9 cellular contexts compared by ENCODE assay signal in the genomic region with DNA sequence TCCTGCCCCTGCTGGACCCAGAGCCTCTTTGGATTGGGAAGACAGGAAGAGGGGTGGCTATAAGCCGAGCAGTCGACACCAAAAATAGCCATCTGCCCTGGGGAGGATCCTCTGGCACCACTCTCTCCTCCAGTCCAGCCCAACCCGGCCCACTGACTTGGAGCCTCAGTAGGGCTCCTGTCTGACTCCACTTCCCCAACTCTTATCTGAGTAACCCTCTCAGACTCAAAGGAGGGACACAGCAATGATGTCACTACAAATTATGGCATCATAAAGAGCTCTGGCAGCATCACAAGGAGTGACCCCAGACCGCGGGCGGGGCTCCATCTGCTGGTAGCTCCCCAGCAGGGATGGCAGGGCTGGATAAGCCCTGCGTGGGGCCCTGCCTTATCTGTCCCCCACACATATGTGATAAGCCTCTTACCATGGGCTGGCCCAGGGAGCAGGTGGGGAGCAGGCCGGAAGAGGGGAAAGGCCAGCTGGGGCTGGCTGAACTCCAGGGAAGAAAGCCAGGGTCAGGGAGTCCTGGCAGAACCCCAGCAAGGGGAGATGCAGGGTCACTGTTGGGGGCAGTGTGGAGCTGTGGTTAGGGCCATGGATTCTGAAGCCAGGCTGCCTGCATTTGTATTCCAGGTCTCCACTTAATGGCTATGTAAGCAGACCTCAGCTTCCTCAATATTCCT. TPM values are rescaled to one million over a fixed set of nuclear protein-coding genes. Genes with fewer than 3 reads are reported as not detected.
DNase-seq lines count a peak whose midpoint lies in the region; ATAC-seq and TF ChIP-seq lines count a peak whose summit lies in the region.
"Had no signal": no experiment of that assay in that cellular context is flagged by ENCODE, and none has a peak within 500 bp of the region (broad histone marks: within the 10 kb centered on the region; RNA-seq: fewer than 3 reads in every experiment).

No MANE protein-coding gene starts in this region.

- no peak overlapping the region for H3K18ac ChIP-seq in mesendoderm (ENCODE audit: low read length)

- TF ChIP-seq CTCF in choroid plexus epithelial cell (conservative IDR thresholded peaks at IDR 0.05; ENCODE audit: low read depth, low read length): peak; percentile 36

- H3K23ac ChIP-seq in mesendoderm (ENCODE audit: low read length): no peak overlapping the region

- POLR2A ChIA-PET in activated CD4-positive, alpha-beta T cell treated with anti-CD3 and anti-CD28 coated beads for 36 hours (lab: Charles Lee): interaction anchor here (0.5 kb wide), 1 partner anchor 125 kb away, joined by 6 read pairs; no protein-coding TSS in a partner anchor

- CTCF ChIA-PET in activated CD4-positive, alpha-beta T cell treated with anti-CD3 and anti-CD28 coated beads for 36 hours (lab: Charles Lee): interaction anchor here (0.6 to 5.5 kb wide), 19 partner anchors 8 to 503 kb away, joined by 3 to 66 read pairs (median 4); a partner anchor contains a TSS

- H4K8ac ChIP-seq in mesendoderm (ENCODE audit: low read depth, low read length): no peak overlapping the region

- H3K27me3 ChIP-seq in mesendoderm (ENCODE audit: insufficient read depth, low read length, poor library complexity) (no peaks in the 10 kb centered on the region), aorta (ENCODE audit: control insufficient read depth in 1 of 2, insufficient read depth in 2 of 2, low read length in 1 of 2) (no peaks in the 10 kb centered on the region)

- H3K4me1 ChIP-seq in mesendoderm (ENCODE audit: control insufficient read depth, low read depth, low read length): peaks cover 9% of the 10 kb centered on the region
- no peaks in the 10 kb centered on the region for H3K4me1 ChIP-seq in aorta (ENCODE audit: control insufficient read depth in 1 of 2, insufficient read depth in 2 of 2, low read length in 2 of 2)

- H3K4me1 Mint-ChIP-seq in activated CD4-positive, alpha-beta T cell treated with anti-CD3 and anti-CD28 coated beads, Interleukin-2, amount 10 ng/mL, durations not matched to agents 24 days and 14 days: peaks cover 18% of the 10 kb centered on the region
- H3K4me1 Mint-ChIP-seq in activated CD4-positive, alpha-beta T cell treated with anti-CD3 and anti-CD28 coated beads for 36 hours: peaks cover 8% of the 10 kb centered on the region

- H2AK5ac ChIP-seq in mesendoderm (ENCODE audit: low read length): peak overlapping the region; percentile 44

- no peaks in the 10 kb centered on the region for H3K9me3 ChIP-seq in aorta (ENCODE audit: control insufficient read depth, low read length)

- H3K4me3 ChIP-seq in choroid plexus epithelial cell (ENCODE audit: low read depth, low read length): no peak overlapping the region
- no peak overlapping the region for H3K4me3 ChIP-seq in mesendoderm (ENCODE audit: low read length)
- H3K4me3 ChIP-seq in aorta (ENCODE audit: low read length in 2 of 2): no peak overlapping the region

- peak overlapping the region; percentile 42 for H3K56ac ChIP-seq in mesendoderm (ENCODE audit: low read length)

- no peak overlapping the region for H3K9ac ChIP-seq in mesendoderm (ENCODE audit: low read length)

- no peak overlapping the region for H3K27ac Mint-ChIP-seq in activated CD4-positive, alpha-beta T cell treated with anti-CD3 and anti-CD28 coated beads, Interleukin-2, amount 10 ng/mL, durations not matched to agents 24 days and 14 days
- H3K27ac Mint-ChIP-seq in activated CD4-positive, alpha-beta T cell treated with anti-CD3 and anti-CD28 coated beads for 36 hours: no peak overlapping the region
- H3K27ac Mint-ChIP-seq: activated B cell treated with CpG ODN at 0.5 μM for 24 hours had no signal

- WGBS in mesendoderm (ENCODE audit: extremely low coverage, insufficient coverage, low lambda C conversion rate): no CpG with 5 or more reads among the region's 8 CpGs
- WGBS in aorta, 2 donors: 14 to 19% methylated on average over 8 of the region's 8 CpGs

- H3K27me3 Mint-ChIP-seq in activated CD4-positive, alpha-beta T cell treated with anti-CD3 and anti-CD28 coated beads, Interleukin-2, amount 10 ng/mL, durations not matched to agents 24 days and 14 days: peaks cover 9% of the 10 kb centered on the region
- no peaks in the 10 kb centered on the region for H3K27me3 Mint-ChIP-seq in activated CD4-positive, alpha-beta T cell treated with anti-CD3 and anti-CD28 coated beads for 36 hours
- H3K27me3 Mint-ChIP-seq: activated B cell treated with CpG ODN at 0.5 μM for 24 hours had no signal

- no peaks in the 10 kb centered on the region for H3K9me3 Mint-ChIP-seq in activated CD4-positive, alpha-beta T cell treated with anti-CD3 and anti-CD28 coated beads, Interleukin-2, amount 10 ng/mL, durations not matched to agents 24 days and 14 days
- H3K9me3 Mint-ChIP-seq in activated CD4-positive, alpha-beta T cell treated with anti-CD3 and anti-CD28 coated beads for 36 hours (ENCODE audit: low read depth): no peaks in the 10 kb centered on the region
- H3K9me3 Mint-ChIP-seq: activated B cell treated with CpG ODN at 0.5 μM for 24 hours had no signal

- intact Hi-C loops in activated CD4-positive, alpha-beta T cell treated with anti-CD3 and anti-CD28 coated beads, Interleukin-2, amount 10 ng/mL, durations not matched to agents 24 days and 14 days (cut with micrococcal nuclease): loop anchor here (1.0 to 10.0 kb wide), 3 partner anchors 31 to 507 kb away; no protein-coding TSS in a partner anchor
- intact Hi-C loops in activated CD4-positive, alpha-beta T cell treated with anti-CD3 and anti-CD28 coated beads for 36 hours (cut with DNase I, micrococcal nuclease): loop anchor here (1.0 to 10.0 kb wide), 5 partner anchors 31 to 671 kb away; a partner anchor contains a TSS
- intact Hi-C loops in aorta (cut with DNase I): loop anchor here (1.0 to 2.0 kb wide), 2 partner anchors 31 kb away; no protein-coding TSS in a partner anchor

- peak; percentile 59 for DNase-seq in activated CD4-positive, alpha-beta T cell treated with anti-CD3 and anti-CD28 coated beads, Interleukin-2, amount 10 ng/mL, durations not matched to agents 24 days and 14 days
- no peak for DNase-seq in activated CD4-positive, alpha-beta T cell treated with anti-CD3 and anti-CD28 coated beads for 36 hours
- DNase-seq in choroid plexus epithelial cell (ENCODE audit: low read depth): peak; percentile 30
- DNase-seq in mesendoderm: peak; percentile 74
- DNase-seq in aorta: peak in 1 of 2 donors; percentile 76
- no peak for DNase-seq in SW 1271 (lab: John Stamatoyannopoulos, UW)
- DNase-seq in activated T-cell treated with anti-CD3 and anti-CD28 coated beads, Interleukin-2, amount 50 U/mL, for 1 hour: no peak

- H3K4me3 Mint-ChIP-seq in activated CD4-positive, alpha-beta T cell treated with anti-CD3 and anti-CD28 coated beads, Interleukin-2, amount 10 ng/mL, durations not matched to agents 24 days and 14 days: no peak overlapping the region
- no peak overlapping the region for H3K4me3 Mint-ChIP-seq in activated CD4-positive, alpha-beta T cell treated with anti-CD3 and anti-CD28 coated beads for 36 hours
- H3K4me3 Mint-ChIP-seq: activated B cell treated with CpG ODN at 0.5 μM for 24 hours had no signal

- no peak for ATAC-seq in activated CD4-positive, alpha-beta T cell treated with anti-CD3 and anti-CD28 coated beads for 36 hours
- ATAC-seq in aorta (ENCODE audit: low FRiP score) (peak; percentile 33), GM19397 (IDR thresholded peaks at IDR 0.05; ENCODE audit: unreplicated experiment) (no peak)

- no peaks in the 10 kb centered on the region for H3K79me2 ChIP-seq in mesendoderm (ENCODE audit: control insufficient read depth, insufficient read depth, low read length)

- H3K27ac ChIP-seq in mesendoderm (ENCODE audit: low read depth, low read length) (peak overlapping the region; percentile 30), aorta (ENCODE audit: low read depth in 1 of 2, low read length in 2 of 2) (peak overlapping the region; percentile 33 to 44)

- no peaks in the 10 kb centered on the region for H3K79me1 ChIP-seq in mesendoderm (ENCODE audit: low read length)

- H3K4me2 ChIP-seq in mesendoderm (ENCODE audit: low read length): no peak overlapping the region

- H3K4ac ChIP-seq in mesendoderm (ENCODE audit: low read depth, low read length): no peak overlapping the region

- no peaks in the 10 kb centered on the region for H3K36me3 Mint-ChIP-seq in activated CD4-positive, alpha-beta T cell treated with anti-CD3 and anti-CD28 coated beads, Interleukin-2, amount 10 ng/mL, durations not matched to agents 24 days and 14 days (ENCODE audit: low read depth)
- H3K36me3 Mint-ChIP-seq in activated CD4-positive, alpha-beta T cell treated with anti-CD3 and anti-CD28 coated beads for 36 hours (ENCODE audit: low read depth): no peaks in the 10 kb centered on the region

- H2BK5ac ChIP-seq in mesendoderm (ENCODE audit: low read length): no peak overlapping the region

- H2BK120ac ChIP-seq in mesendoderm (ENCODE audit: low read depth, low read length): no peak overlapping the region

- no peak overlapping the region for H4K5ac ChIP-seq in mesendoderm (ENCODE audit: low read length)

- no peaks in the 10 kb centered on the region for H3K36me3 ChIP-seq in mesendoderm (ENCODE audit: control insufficient read depth, insufficient read depth, low read length)
- no peaks in the 10 kb centered on the region for H3K36me3 ChIP-seq in aorta (ENCODE audit: control insufficient read depth in 1 of 2, insufficient read depth in 2 of 2, low read length in 1 of 2)

- H2BK15ac ChIP-seq in mesendoderm (replicated peaks; ENCODE audit: low read depth): no peak overlapping the region

RNA-seq across cellular contexts. Expression of a gene that starts 4.6 kb away (rescaled TPM):
- total RNA-seq in activated CD4-positive, alpha-beta T cell treated with anti-CD3 and anti-CD28 coated beads, Interleukin-2, amount 10 ng/mL, durations not matched to agents 24 days and 14 days: 6.3 and 6.5 TPM in 2 replicates
- total RNA-seq in activated CD4-positive, alpha-beta T cell treated with anti-CD3 and anti-CD28 coated beads for 36 hours: 10 to 100 TPM; 12.5 to 13.4 TPM
- 16.1 TPM for polyA plus RNA-seq in mesendoderm (2013, experiment 1 of 2)
- 15.8 TPM for polyA plus RNA-seq in mesendoderm (2013, experiment 2 of 2)
- 10 to 100 TPM in 1 of 2 donors, 1 to 10 TPM in 1; 5.5 to 18.9 TPM for total RNA-seq in aorta
- polyA plus RNA-seq in aorta: 1 to 10 TPM; 1.3 to 7.5 TPM

RNA-seq across cellular contexts. Expression of a gene that starts 44.5 kb away (rescaled TPM):
- 3.0 and 4.3 TPM in 2 replicates for total RNA-seq in activated CD4-positive, alpha-beta T cell treated with anti-CD3 and anti-CD28 coated beads, Interleukin-2, amount 10 ng/mL, durations not matched to agents 24 days and 14 days
- total RNA-seq in activated CD4-positive, alpha-beta T cell treated with anti-CD3 and anti-CD28 coated beads for 36 hours: 1 to 10 TPM; 1.2 to 2.0 TPM
- polyA plus RNA-seq in mesendoderm (2013, experiment 1 of 2): 4.0 TPM
- 5.2 TPM for polyA plus RNA-seq in mesendoderm (2013, experiment 2 of 2)
- total RNA-seq in aorta: 1 to 10 TPM; 2.6 to 6.0 TPM
- polyA plus RNA-seq in aorta: 10 to 100 TPM in 1 of 2 donors, 1 to 10 TPM in 1; 5.8 to 29.7 TPM

RNA-seq across cellular contexts. Expression of a gene that starts 56.9 kb away (rescaled TPM):
- 59.7 TPM in 2 replicates for total RNA-seq in activated CD4-positive, alpha-beta T cell treated with anti-CD3 and anti-CD28 coated beads, Interleukin-2, amount 10 ng/mL, durations not matched to agents 24 days and 14 days
- 10 to 100 TPM; 27.9 to 35.3 TPM for total RNA-seq in activated CD4-positive, alpha-beta T cell treated with anti-CD3 and anti-CD28 coated beads for 36 hours
- polyA plus RNA-seq in mesendoderm (2013, experiment 1 of 2): 50.4 TPM
- polyA plus RNA-seq in mesendoderm (2013, experiment 2 of 2): 49.5 TPM
- total RNA-seq in aorta: 10 to 100 TPM; 31.8 to 32.2 TPM
- 10 to 100 TPM; 34.8 to 40.2 TPM for polyA plus RNA-seq in aorta

Comparison
In these comparisons a context has a peak if more than half of its experiments do, and no peak if none do; other contexts are left out.
1. DNase-seq: peak in activated CD4-positive, alpha-beta T cell treated with anti-CD3 and anti-CD28 coated beads, Interleukin-2, amount 10 ng/mL, durations not matched to agents 24 days and 14 days (single experiment), choroid plexus epithelial cell (single experiment) and mesendoderm (single experiment); none in activated CD4-positive, alpha-beta T cell treated with anti-CD3 and anti-CD28 coated beads for 36 hours (single experiment), SW 1271 (0 of 2) and activated T-cell treated with anti-CD3 and anti-CD28 coated beads, Interleukin-2, amount 50 U/mL, for 1 hour (single experiment).